22 cellular contexts compared by ENCODE assay signal in the genomic region with DNA sequence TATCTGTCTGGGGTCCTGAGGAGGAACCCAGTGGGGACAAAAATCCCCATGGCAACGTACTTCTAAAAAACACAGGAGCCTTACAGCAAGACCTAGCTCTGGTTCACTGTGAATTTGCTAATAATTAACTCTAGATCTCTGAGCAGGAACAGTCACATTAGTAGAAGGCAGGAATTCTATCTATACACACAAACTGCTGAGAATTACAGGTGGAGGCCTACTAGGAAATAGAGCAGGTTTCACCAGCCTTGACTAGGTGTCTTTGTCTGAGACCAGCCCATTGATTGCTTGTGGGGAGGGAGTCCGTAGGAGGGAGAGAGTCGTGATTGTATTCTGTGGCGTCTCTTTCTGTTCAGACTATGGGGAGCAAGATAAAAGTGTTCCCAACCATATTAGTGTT. TPM values are rescaled to one million over a fixed set of nuclear protein-coding genes. Genes with fewer than 3 reads are reported as not detected.
A peak's percentile ranks its signal among the peaks of the same experiment; 100 is the strongest.
DNase-seq lines count a peak whose midpoint lies in the region; ATAC-seq, FAIRE-seq and TF ChIP-seq lines count a peak whose summit lies in the region.
"Had no signal": no experiment of that assay in that cellular context is flagged by ENCODE, and none has a peak within 500 bp of the region (broad histone marks: within the 10 kb centered on the region; RNA-seq: fewer than 3 reads in every experiment).

No MANE protein-coding gene starts in this region.

- peak; percentile 70 to 85 (median 82) for ATAC-seq in right lobe of liver
- ATAC-seq in HG03432 (IDR thresholded peaks at IDR 0.05; ENCODE audit: unreplicated experiment): no peak
- ATAC-seq: GM23338 had no signal

- intact Hi-C loops in right lobe of liver (cut with DNase I): loop anchor here (10.0 kb wide), 1 partner anchor 91 kb away; no protein-coding TSS in a partner anchor

- H3K4me1 ChIP-seq in hepatocyte (ENCODE audit: insufficient read depth): peaks cover 22% of the 10 kb centered on the region
- H3K4me1 ChIP-seq in right lobe of liver: peaks cover 0 to 13% (median 2%) of the 10 kb centered on the region in 4 donors
- peaks cover 0 to 7% of the 10 kb centered on the region in 2 donors for H3K4me1 ChIP-seq in small intestine (ENCODE audit: control insufficient read depth in 2 of 2, insufficient read depth in 1 of 2, low read depth in 1 of 2, low read length in 1 of 2)
- H3K4me1 ChIP-seq: SJSA1 had no signal

- H3K9me3 ChIP-seq in hepatocyte (ENCODE audit: low read depth) (no peaks in the 10 kb centered on the region), right lobe of liver (no peaks in the 10 kb centered on the region), small intestine (ENCODE audit: control insufficient read depth, low read depth) (no peaks in the 10 kb centered on the region)
- H3K9me3 ChIP-seq: MG63, SJSA1 had no signal

- H3K27me3 ChIP-seq in hepatocyte (no peaks in the 10 kb centered on the region), right lobe of liver (no peaks in the 10 kb centered on the region), small intestine (ENCODE audit: control insufficient read depth in 2 of 2, insufficient read depth in 2 of 2, low read length in 2 of 2) (no peaks in the 10 kb centered on the region)
- H3K27me3 ChIP-seq: SJSA1 had no signal

- H3K9me2 ChIP-seq in hepatocyte (replicated peaks; ENCODE audit: insufficient read depth): no peaks in the 10 kb centered on the region

- peaks cover 35% of the 10 kb centered on the region for H3K79me2 ChIP-seq in hepatocyte

- no peaks in the 10 kb centered on the region for H4K20me1 ChIP-seq in hepatocyte (ENCODE audit: insufficient read depth, poor library complexity, severe bottlenecking)

- TF ChIP-seq POLR2A in right lobe of liver (IDR thresholded peaks at IDR 0.05): no peak

- H2AFZ ChIP-seq in hepatocyte: no peak overlapping the region
- H2AFZ ChIP-seq: GM23338 had no signal

- H3K4me3 ChIP-seq in hepatocyte: no peak overlapping the region
- no peak overlapping the region for H3K4me3 ChIP-seq in right lobe of liver
- no peak overlapping the region for H3K4me3 ChIP-seq in small intestine (ENCODE audit: low read depth in 1 of 2, low read length in 2 of 2)
- H3K4me3 ChIP-seq: GM23338, MG63, SJSA1 had no signal

- TF ChIP-seq CTCF in hepatocyte (IDR thresholded peaks at IDR 0.05; ENCODE audit: poor library complexity): no peak
- TF ChIP-seq CTCF in right lobe of liver (IDR thresholded peaks at IDR 0.05): no peak

- peak overlapping the region; percentile 23 for H3K4me2 ChIP-seq in hepatocyte
- H3K4me2 ChIP-seq: GM23338, KMS-11 had no signal

- H3K36me3 ChIP-seq in hepatocyte (replicated peaks; ENCODE audit: insufficient read depth, low read depth): no peaks in the 10 kb centered on the region
- no peaks in the 10 kb centered on the region for H3K36me3 ChIP-seq in right lobe of liver
- H3K36me3 ChIP-seq in small intestine (ENCODE audit: control insufficient read depth in 2 of 2, insufficient read depth in 2 of 2, low read length in 2 of 2): no peaks in the 10 kb centered on the region
- H3K36me3 ChIP-seq: MG63, SJSA1 had no signal

- WGBS in hepatocyte (ENCODE audit: low lambda C conversion rate, missing lambda C conversion rate): 63% methylated on average over 4 of the region's 4 CpGs
- 48% methylated on average over 4 of the region's 4 CpGs for WGBS in right lobe of liver (ENCODE audit: insufficient coverage, low coverage, low lambda C conversion rate, missing lambda C conversion rate)
- 11 to 69% (median 25%) methylated on average over 4 of the region's 4 CpGs for WGBS in small intestine, 3 donors

- peak overlapping the region; percentile 76 for H3K27ac ChIP-seq in hepatocyte
- H3K27ac ChIP-seq in right lobe of liver: peak overlapping the region in 1 of 3 donors; percentile 22
- peak overlapping the region in 1 of 2 donors; percentile 57 for H3K27ac ChIP-seq in small intestine (ENCODE audit: low read depth in 1 of 2, low read length in 1 of 2)
- H3K27ac ChIP-seq: HL-60, KMS-11, RWPE1, SJSA1 had no signal

- DNase-seq in HuH-7.5 (ENCODE audit: low spot score) (peak; percentile 37), hepatocyte (ENCODE audit: low spot score) (peak; percentile 59), right lobe of liver (no peak), small intestine (peak; percentile 66), NCI-H2227 (lab: John Stamatoyannopoulos, UW; ENCODE audit: unreplicated experiment) (no peak), DMS 273 treated with DMSO at 0.1 percent for 48 hours (lab: John Stamatoyannopoulos, UW) (no peak), superior temporal gyrus (ENCODE audit: extremely low spot score) (no peak)
- DNase-seq: ACHN; CD4-positive, alpha-beta T cell; MG63; NCI-H1105 treated with DMSO at 0.1 percent for 48 hours; NCI-H2029; NCI-H524 treated with DMSO at 0.1 percent for 48 hours; NK-92 treated with Interleukin-12 subunit alpha and Interleukin-12 subunit beta, amount 100 ng/mL, for 24 hours; OCI-M1 had no signal

- no peak for FAIRE-seq in small intestine (lab: Jason Lieb, UNC)
- FAIRE-seq: D721Med had no signal

RNA-seq across cellular contexts. Expression of gene PRLR, which starts 44.8 kb away (rescaled TPM):
- total RNA-seq in hepatocyte (95.8 and 99.8 TPM in 2 replicates), right lobe of liver (10 to 100 TPM in 5 of 6 experiments, 1 to 10 TPM in 1; 7.4 to 26.8 (median 15.1) TPM)
- polyA plus RNA-seq in hepatocyte (21.8 and 24.7 TPM in 2 replicates), small intestine (1 to 10 TPM; 1.4 to 3.6 (median 2.2) TPM)

Comparison
In these comparisons a context has a peak if more than half of its experiments do, and no peak if none do; other contexts are left out.
1. DNase-seq: peak in HuH-7.5 (single experiment), hepatocyte (single experiment) and small intestine (single experiment); none in right lobe of liver (0 of 3), NCI-H2227 (single experiment), DMS 273 treated with DMSO at 0.1 percent for 48 hours (single experiment) and superior temporal gyrus (single experiment).